ENCODE assay signal across 9 cellular contexts in genomic region chr9:86034863-86035734, GRCh38.
DNase-seq lines count a peak whose midpoint lies in the region; ATAC-seq and TF ChIP-seq lines count a peak whose summit lies in the region.
"Had no signal": no experiment of that assay in that cellular context is flagged by ENCODE, and none has a peak within 500 bp of the region (broad histone marks: within the 10 kb centered on the region; RNA-seq: fewer than 3 reads in every experiment).

No MANE protein-coding gene starts in this region.

- H3K27me3 ChIP-seq in H9 (ENCODE audit: insufficient read depth, low read length) (no peaks in the 10 kb centered on the region; the same call in 1 of the 2 replicates), spleen (replicated peaks in 1 of 7) (no peaks in the 10 kb centered on the region)

- no peak overlapping the region for H3K14ac ChIP-seq in H9 (ENCODE audit: insufficient read depth, low read length)

- TF ChIP-seq CTCF in H9 (conservative IDR thresholded peaks at IDR 0.05) (peak; percentile 78), epithelial cell of proximal tubule (conservative IDR thresholded peaks at IDR 0.05; ENCODE audit: low read depth, low read length) (peak; percentile 77), spleen (IDR thresholded peaks at IDR 0.05 in 8 of 11, conservative IDR thresholded peaks at IDR 0.05 in 3 of 11) (peak in 6 of 11 experiments; percentile 37 to 49 (median 42))

- no peak overlapping the region for H2BK20ac ChIP-seq in H9 (ENCODE audit: low read depth, low read length, poor library complexity, severe bottlenecking)

- no peak overlapping the region for H2BK5ac ChIP-seq in H9 (ENCODE audit: insufficient read length, low read length)

- H3K9me3 ChIP-seq in H9 (ENCODE audit: control insufficient read depth, low read depth, low read length) (no peaks in the 10 kb centered on the region), spleen (no peaks in the 10 kb centered on the region)

- H4K5ac ChIP-seq in H9 (ENCODE audit: insufficient read length, low read depth, low read length) = no peak overlapping the region

- no peak overlapping the region for H2AFZ ChIP-seq in H9 (ENCODE audit: low read length)

- intact Hi-C loops in spleen (cut with DNase I; ENCODE audit: low total_unique reads) = no loop called here

- no peak overlapping the region for H3K4me2 ChIP-seq in H9 (ENCODE audit: insufficient read depth, insufficient read length, low read length)

- H3K36me3 ChIP-seq in spleen = peaks cover 0 to 51% (median 0%) of the 10 kb centered on the region in 6 donors

- H3K9ac ChIP-seq in H9 (ENCODE audit: extremely low read depth, insufficient read length, low read length) = no peak overlapping the region

- ATAC-seq in HG03457 (IDR thresholded peaks at IDR 0.05; ENCODE audit: unreplicated experiment) (no peak), HG03520 (IDR thresholded peaks at IDR 0.05; ENCODE audit: unreplicated experiment) (no peak)

- DNase-seq in COLO829 (ENCODE audit: low spot score) = peak; percentile 65
- peak; percentile 68 for DNase-seq in H9
- peak; percentile 2 for DNase-seq in NCI-H82 treated with DMSO at 0.1 percent for 48 hours (lab: John Stamatoyannopoulos, UW; ENCODE audit: unreplicated experiment)
- no peak for DNase-seq in epithelial cell of proximal tubule (ENCODE audit: low read depth)
- no peak for DNase-seq in spleen
- no peak for DNase-seq in DMS79 (lab: John Stamatoyannopoulos, UW)

- WGBS in H9 (ENCODE audit: extremely low coverage, insufficient read length, low lambda C conversion rate) = no CpG with 5 or more reads among the region's 17 CpGs
- WGBS in spleen, 5 donors = 72 to 89% (median 78%) methylated on average over 16 to 17 of the region's 17 CpGs

- H3K9me3 Mint-ChIP-seq in H9 = no peaks in the 10 kb centered on the region
- H3K9me3 Mint-ChIP-seq: immature natural killer cell had no signal

- H3K23me2 ChIP-seq in H9 (ENCODE audit: insufficient read length, low read depth, low read length, poor library complexity, severe bottlenecking) = no peaks in the 10 kb centered on the region

- no peaks in the 10 kb centered on the region for H3K4me1 ChIP-seq in H9 (ENCODE audit: insufficient read depth, low read length)
- H3K4me1 ChIP-seq in spleen = no peaks in the 10 kb centered on the region

- no peak overlapping the region for H3K23ac ChIP-seq in H9 (ENCODE audit: insufficient read length, low read depth, low read length)

- no peaks in the 10 kb centered on the region for H4K20me1 ChIP-seq in H9 (ENCODE audit: control insufficient read depth, insufficient read depth, insufficient read length)

- H2BK120ac ChIP-seq in H9 (ENCODE audit: low read depth, low read length, poor library complexity, severe bottlenecking) = no peak overlapping the region

- H3K56ac ChIP-seq in H9 (ENCODE audit: insufficient read length, low read depth, low read length) = no peak overlapping the region

- H3K4me3 ChIP-seq in epithelial cell of proximal tubule (ENCODE audit: low read depth, low read length) (no peak overlapping the region), spleen (no peak overlapping the region)

- H2BK15ac ChIP-seq in H9 (ENCODE audit: low read depth, low read length) = no peak overlapping the region

- no peak overlapping the region for H3K18ac ChIP-seq in H9 (ENCODE audit: insufficient read length, low read depth, low read length)

- H3K27ac ChIP-seq in H9 (ENCODE audit: insufficient read length, low read depth, low read length) (no peak overlapping the region), spleen (no peak overlapping the region)

- H3K79me2 ChIP-seq in H9 (ENCODE audit: insufficient read depth, low read length) = no peaks in the 10 kb centered on the region

- H3K4me3 Mint-ChIP-seq in H9 = no peak overlapping the region
- H3K4me3 Mint-ChIP-seq: immature natural killer cell had no signal

- no peak for TF ChIP-seq POLR2A in spleen (IDR thresholded peaks at IDR 0.05)

- peaks cover 46 to 73% (median 70%) of the 10 kb centered on the region in 3 experiments; a peak in 6 of 7 replicates for H3K36me3 Mint-ChIP-seq in H9 (ENCODE audit: insufficient read depth in 1 of 3, low read depth in 3 of 3)

- no peak overlapping the region for H2AK5ac ChIP-seq in H9 (ENCODE audit: insufficient read length, low read length)

- H2BK12ac ChIP-seq in H9 (ENCODE audit: insufficient read length, low read depth, low read length) = no peak overlapping the region

- H3T11ph ChIP-seq in H9 (ENCODE audit: low read length) = no peak overlapping the region

- no peaks in the 10 kb centered on the region for H3K79me1 ChIP-seq in H9 (ENCODE audit: insufficient read depth, low read depth, low read length, poor library complexity, severe bottlenecking)

- H3K4ac ChIP-seq in H9 (ENCODE audit: low read depth, low read length) = no peak overlapping the region

- no peak overlapping the region for H4K91ac ChIP-seq in H9 (ENCODE audit: insufficient read length, low read depth, low read length)

- H3K27ac Mint-ChIP-seq in H9 = no peak overlapping the region; a peak in 1 of 7 replicates

- H3K27me3 Mint-ChIP-seq in H9 (ENCODE audit: low read depth) = no peaks in the 10 kb centered on the region

- H4K8ac ChIP-seq in H9 (replicated peaks; ENCODE audit: insufficient read length, low read depth, low read length) = no peak overlapping the region

- peaks cover 3 to 16% of the 10 kb centered on the region in 2 experiments; a peak in 3 of 4 replicates for H3K4me1 Mint-ChIP-seq in H9
- H3K4me1 Mint-ChIP-seq: immature natural killer cell had no signal

Comparison
In these comparisons a context has a peak if more than half of its experiments do, and no peak if none do; other contexts are left out.
1. DNase-seq: peak in COLO829 (single experiment), H9 (single experiment) and NCI-H82 treated with DMSO at 0.1 percent for 48 hours (single experiment); none in epithelial cell of proximal tubule (single experiment), spleen (single experiment) and DMS79 (single experiment).
2. Peak in every context shown above with its lines, with median percentiles within 50 percentile points of each other: CTCF ChIP-seq.